8 cellular contexts compared by ENCODE assay signal in genomic region chr1:225881081-225882007, GRCh38. TPM values are rescaled to one million over a fixed set of nuclear protein-coding genes. Genes with fewer than 3 reads are reported as not detected.
DNase-seq lines count a peak whose midpoint lies in the region; ATAC-seq and TF ChIP-seq lines count a peak whose summit lies in the region.

No MANE protein-coding gene starts in this region.

- WGBS in adrenal gland, 4 donors, result 9 to 15% (median 12%) methylated on average over 13 to 28 of the region's 28 CpGs
- 9% methylated on average over 28 of the region's 28 CpGs for WGBS in right cardiac atrium

- H3K4me2 ChIP-seq in PC-9, result peak overlapping the region; percentile 94

- TF ChIP-seq POLR2A in adrenal gland (IDR thresholded peaks at IDR 0.05), result no peak

- ATAC-seq in GM21717 (IDR thresholded peaks at IDR 0.05; ENCODE audit: unreplicated experiment), result peak; percentile 30
- ATAC-seq in right cardiac atrium, result peak; percentile 47 to 58
- no peak for ATAC-seq in GM21367 (IDR thresholded peaks at IDR 0.05; ENCODE audit: unreplicated experiment)
- ATAC-seq in GM19397 (IDR thresholded peaks at IDR 0.05; ENCODE audit: unreplicated experiment), result no peak

- H4K20me1 ChIP-seq in PC-9 (ENCODE audit: insufficient read depth), result 0 out of 2 replicates have a peak, but pooled peaks cover 12% of the 10 kb centered on the region

- peak overlapping the region; percentile 75 for H3K27ac ChIP-seq in PC-9
- peak overlapping the region; percentile 61 to 93 (median 90) for H3K27ac ChIP-seq in adrenal gland
- H3K27ac ChIP-seq in right cardiac atrium (ENCODE audit: low read length), result peak overlapping the region; percentile 67
- H3K27ac ChIP-seq in rectal smooth muscle tissue (ENCODE audit: low read depth, low read length), result peak overlapping the region; percentile 75

- CTCF ChIA-PET in PC-9 (lab: Charles Lee), result interaction anchor here (1.0 to 1.3 kb wide), 2 partner anchors 14 to 93 kb away, joined by 3 read pairs; no protein-coding TSS in a partner anchor

- H3K9me3 ChIP-seq in PC-9 (ENCODE audit: insufficient read depth, low read depth) (no peaks in the 10 kb centered on the region), adrenal gland (replicated peaks in 1 of 3) (no peaks in the 10 kb centered on the region), right cardiac atrium (ENCODE audit: control insufficient read depth, low read length) (no peaks in the 10 kb centered on the region)

- POLR2A ChIA-PET in PC-9 (lab: Charles Lee; ENCODE audit: unreplicated experiment), result interaction anchor here (0.5 to 1.0 kb wide), 4 partner anchors 24 to 432 kb away, joined by 3 to 8 read pairs (median 4); no protein-coding TSS in a partner anchor

- H3K36me3 ChIP-seq in PC-9 (ENCODE audit: low read depth) (peaks cover 6% of the 10 kb centered on the region; the same call in 1 of the 2 replicates), adrenal gland (replicated peaks in 1 of 2) (no peaks in the 10 kb centered on the region), rectal smooth muscle tissue (ENCODE audit: control insufficient read depth, insufficient read depth, low read length) (no peaks in the 10 kb centered on the region)

- peak overlapping the region; percentile 98 for H2AFZ ChIP-seq in PC-9

- H3K4me3 ChIP-seq in AG10803 (ENCODE audit: low read length) (peak overlapping the region; percentile 97), PC-9 (peak overlapping the region; percentile 92), adrenal gland (peak overlapping the region; percentile 67 to 96 (median 88)), right cardiac atrium (ENCODE audit: low read length) (peak overlapping the region; percentile 53), rectal smooth muscle tissue (ENCODE audit: low read length) (peak overlapping the region; percentile 96)

- intact Hi-C loops in PC-9 (cut with micrococcal nuclease; ENCODE audit: unreplicated experiment), result loop anchor here (1.0 to 5.0 kb wide), 4 partner anchors 41 to 181 kb away; partner anchors contain the start of genes H3-3A and SRP9
- intact Hi-C loops in adrenal gland (cut with DNase I), result no loop called here
- intact Hi-C loops in right cardiac atrium (cut with DNase I), result no loop called here

- no peaks in the 10 kb centered on the region for H3K9me2 ChIP-seq in PC-9 (ENCODE audit: insufficient read depth)

- peak; percentile 48 for DNase-seq in AG10803 (ENCODE audit: low read depth)
- peak; percentile 72 to 73 for DNase-seq in PC-9
- DNase-seq in adrenal gland, result peak; percentile 71 to 83 (median 81)
- DNase-seq in right cardiac atrium, result peak; percentile 68 to 87 (median 86)

- H3K27me3 ChIP-seq in PC-9 (ENCODE audit: insufficient read depth, low read depth) (no peaks in the 10 kb centered on the region), adrenal gland (no peaks in the 10 kb centered on the region), right cardiac atrium (ENCODE audit: control insufficient read depth, insufficient read depth) (no peaks in the 10 kb centered on the region), rectal smooth muscle tissue (ENCODE audit: control insufficient read depth, insufficient read depth, low read length) (no peaks in the 10 kb centered on the region)

- TF ChIP-seq CTCF in AG10803 (conservative IDR thresholded peaks at IDR 0.05; ENCODE audit: low read length) (no peak), PC-9 (conservative IDR thresholded peaks at IDR 0.05) (no peak), adrenal gland (IDR thresholded peaks at IDR 0.05) (no peak)

- H3K4me1 ChIP-seq in PC-9 (replicated peaks; ENCODE audit: insufficient read depth), result peaks cover 57% of the 10 kb centered on the region
- peaks cover 28 to 38% of the 10 kb centered on the region in 2 donors for H3K4me1 ChIP-seq in adrenal gland (replicated peaks in 1 of 2)
- H3K4me1 ChIP-seq in right cardiac atrium (ENCODE audit: control insufficient read depth, insufficient read depth, low read length), result peaks cover 28% of the 10 kb centered on the region
- peaks cover 18% of the 10 kb centered on the region for H3K4me1 ChIP-seq in rectal smooth muscle tissue (ENCODE audit: control insufficient read depth, insufficient read depth, low read length)

- peak overlapping the region; percentile 89 for H3K9ac ChIP-seq in rectal smooth muscle tissue (ENCODE audit: low read length)

- peaks cover 42% of the 10 kb centered on the region for H3F3A ChIP-seq in PC-9 (ENCODE audit: insufficient read depth, low read depth)

- BruUV-seq in PC-9 (replicated peaks; lab: Mats Ljungman, UMichigan), result no TSS peak

- H3K79me2 ChIP-seq in PC-9 (ENCODE audit: low read depth), result peaks cover 56% of the 10 kb centered on the region

RNA-seq across cellular contexts. Expression of gene TMEM63A, which starts 0.8 kb away (rescaled TPM):
- total RNA-seq in PC-9 (2021) (115 and 126 TPM in 2 replicates), adrenal gland (10 to 100 TPM; 15.8 to 80.4 (median 57.4) TPM), right cardiac atrium (10 to 100 TPM; 32.6 to 44.4 (median 37.9) TPM)
- polyA plus RNA-seq in adrenal gland (10 to 100 TPM; 20.8 to 96.9 (median 48.1) TPM), right cardiac atrium (29.3 TPM)

RNA-seq across cellular contexts. Expression of gene LEFTY1, which starts 7.6 kb away (rescaled TPM):
- total RNA-seq in PC-9 (2021) (not detected in 2 replicates), adrenal gland (1 to 10 TPM in 2 of 8 donors, under 1 TPM in 2, not detected in 4; 0.47 to 1.5 (median 0.91) TPM), right cardiac atrium (under 1 TPM; 0.24 to 0.54 (median 0.49) TPM)
- polyA plus RNA-seq in adrenal gland (under 1 TPM in 2 of 3 donors, not detected in 1; 0.15 to 0.27 TPM), right cardiac atrium (0.11 TPM)

RNA-seq across cellular contexts. Expression of gene PYCR2, which starts 42.7 kb away (rescaled TPM):
- total RNA-seq in PC-9 (2021) (100 and 112 TPM in 2 replicates), adrenal gland (100 to 1,000 TPM in 2 of 8 donors, 10 to 100 TPM in 6; 76.0 to 135 (median 85.1) TPM), right cardiac atrium (10 to 100 TPM; 57.4 to 72.0 (median 62.3) TPM)
- polyA plus RNA-seq in adrenal gland (100 to 1,000 TPM in 1 of 3 donors, 10 to 100 TPM in 2; 82.5 to 122 (median 85.3) TPM), right cardiac atrium (76.9 TPM)

RNA-seq across cellular contexts. Expression of gene LEFTY2, which starts 59.7 kb away (rescaled TPM):
- not detected in 2 replicates for total RNA-seq in PC-9 (2021)
- 1 to 10 TPM in 2 of 8 donors, under 1 TPM in 5, not detected in 1; 0.38 to 1.8 (median 0.78) TPM for total RNA-seq in adrenal gland
- under 1 TPM; 0.16 to 0.57 (median 0.54) TPM for polyA plus RNA-seq in adrenal gland
- total RNA-seq in right cardiac atrium, result 1 to 10 TPM in 3 of 4 donors, under 1 TPM in 1; 0.60 to 2.1 (median 1.1) TPM
- 0.59 TPM for polyA plus RNA-seq in right cardiac atrium

Comparison
In these comparisons a context has a peak if more than half of its experiments do, and no peak if none do; other contexts are left out.
1. ATAC-seq: peak in GM21717 (single experiment) and right cardiac atrium (2 of 2); none in GM21367 (single experiment) and GM19397 (single experiment).
2. Peak in every context shown above with its lines, with median percentiles within 50 percentile points of each other: DNase-seq, H3K4me3 ChIP-seq and H3K27ac ChIP-seq.